ENCODE assay signal across 8 cellular contexts in genomic region chr18:57585846-57586242, GRCh38. TPM values are rescaled to one million over a fixed set of nuclear protein-coding genes. Genes with fewer than 3 reads are reported as not detected.
DNase-seq lines count a peak whose midpoint lies in the region; ATAC-seq and TF ChIP-seq lines count a peak whose summit lies in the region.

No MANE protein-coding gene starts in this region.

- DNase-seq in activated CD8-positive, alpha-beta memory T cell treated with anti-CD3 and anti-CD28 coated beads, Interleukin-2, amount 10 ng/mL, durations not matched to agents 7 days and 5 days: no peak
- no peak for DNase-seq in activated CD8-positive, alpha-beta memory T cell treated with anti-CD3 and anti-CD28 coated beads, Interleukin-2, amount 50 U/mL, for 48 hours
- DNase-seq in MG63 (no peak), chondrocyte (ENCODE audit: low spot score) (no peak), hepatic stellate cell (ENCODE audit: low spot score) (no peak), HuH-7 (ENCODE audit: low spot score) (no peak)

- H3K36me3 ChIP-seq in MG63 (no peaks in the 10 kb centered on the region; the same call in 1 of the 2 replicates), mucosa of stomach (ENCODE audit: control insufficient read depth, insufficient read depth, low read length) (no peaks in the 10 kb centered on the region)

- CTCF ChIA-PET in activated CD8-positive, alpha-beta memory T cell treated with anti-CD3 and anti-CD28 coated beads, Interleukin-2, amount 10 ng/mL, durations not matched to agents 7 days and 5 days (lab: Charles Lee): interaction anchor here (0.6 kb wide), 1 partner anchor 38 kb away, joined by 3 read pairs; no protein-coding TSS in a partner anchor

- ATAC-seq in activated CD8-positive, alpha-beta memory T cell treated with anti-CD3 and anti-CD28 coated beads, Interleukin-2, amount 10 ng/mL, durations not matched to agents 7 days and 5 days: no peak
- no peak for ATAC-seq in GM19452 (IDR thresholded peaks at IDR 0.05; ENCODE audit: unreplicated experiment)

- no peaks in the 10 kb centered on the region for H3K27me3 Mint-ChIP-seq in activated CD8-positive, alpha-beta memory T cell treated with anti-CD3 and anti-CD28 coated beads, Interleukin-2, amount 10 ng/mL, durations not matched to agents 7 days and 5 days
- H3K27me3 Mint-ChIP-seq in chondrocyte (ENCODE audit: low read depth): no peaks in the 10 kb centered on the region

- no peak for TF ChIP-seq CTCF in chondrocyte (IDR thresholded peaks at IDR 0.05)

- H3K9ac ChIP-seq in mucosa of stomach (ENCODE audit: low read length): peak overlapping the region; percentile 85

- H3K36me3 Mint-ChIP-seq in activated CD8-positive, alpha-beta memory T cell treated with anti-CD3 and anti-CD28 coated beads, Interleukin-2, amount 10 ng/mL, durations not matched to agents 7 days and 5 days: peaks cover 6% of the 10 kb centered on the region
- H3K36me3 Mint-ChIP-seq in chondrocyte (ENCODE audit: low read depth): peaks cover 3% of the 10 kb centered on the region

- H3K27me3 ChIP-seq in MG63: no peaks in the 10 kb centered on the region
- H3K27me3 ChIP-seq in mucosa of stomach (ENCODE audit: control insufficient read depth, insufficient read depth, low read length): no peaks in the 10 kb centered on the region

- peak overlapping the region; percentile 81 for H3K4me3 Mint-ChIP-seq in activated CD8-positive, alpha-beta memory T cell treated with anti-CD3 and anti-CD28 coated beads, Interleukin-2, amount 10 ng/mL, durations not matched to agents 7 days and 5 days
- H3K4me3 Mint-ChIP-seq in chondrocyte (ENCODE audit: unreplicated experiment): peak overlapping the region; percentile 82

- peaks cover 10% of the 10 kb centered on the region for H3K4me1 ChIP-seq in mucosa of stomach (ENCODE audit: control insufficient read depth, insufficient read depth, low read length)

- H3K9me3 ChIP-seq in MG63: no peaks in the 10 kb centered on the region
- H3K9me3 ChIP-seq in mucosa of stomach (ENCODE audit: control insufficient read depth, low read length): no peaks in the 10 kb centered on the region

- no peaks in the 10 kb centered on the region for H3K9me3 Mint-ChIP-seq in activated CD8-positive, alpha-beta memory T cell treated with anti-CD3 and anti-CD28 coated beads, Interleukin-2, amount 10 ng/mL, durations not matched to agents 7 days and 5 days (ENCODE audit: low read depth)
- no peaks in the 10 kb centered on the region for H3K9me3 Mint-ChIP-seq in chondrocyte (ENCODE audit: low read depth)

- H3K27ac Mint-ChIP-seq in activated CD8-positive, alpha-beta memory T cell treated with anti-CD3 and anti-CD28 coated beads, Interleukin-2, amount 10 ng/mL, durations not matched to agents 7 days and 5 days: peak overlapping the region; percentile 74
- peak overlapping the region; percentile 79 for H3K27ac Mint-ChIP-seq in chondrocyte (ENCODE audit: unreplicated experiment)

- peaks cover 30% of the 10 kb centered on the region for H3K4me1 Mint-ChIP-seq in activated CD8-positive, alpha-beta memory T cell treated with anti-CD3 and anti-CD28 coated beads, Interleukin-2, amount 10 ng/mL, durations not matched to agents 7 days and 5 days
- H3K4me1 Mint-ChIP-seq in chondrocyte (ENCODE audit: low read depth): peaks cover 18% of the 10 kb centered on the region

- peak overlapping the region; percentile 80 for H3K4me3 ChIP-seq in MG63
- peak overlapping the region; percentile 54 for H3K4me3 ChIP-seq in mucosa of stomach (ENCODE audit: low read length)

RNA-seq across cellular contexts. Expression of gene FECH, which starts 0.7 kb away (rescaled TPM):
- 10 to 100 TPM; 28.2 to 28.8 TPM for total RNA-seq in activated CD8-positive, alpha-beta memory T cell treated with anti-CD3 and anti-CD28 coated beads, Interleukin-2, amount 10 ng/mL, durations not matched to agents 7 days and 5 days
- total RNA-seq in MG63 (2014; rRNA removed; shearing (Covaris generic); ENCODE audit: low replicate concordance): 32.0 and 56.1 TPM in 2 replicates
- 24.6 to 33.9 TPM (median 25.9 TPM) in 3 replicates for total RNA-seq in chondrocyte

RNA-seq across cellular contexts. Expression of gene NARS1, which starts 35.8 kb away (rescaled TPM):
- total RNA-seq in activated CD8-positive, alpha-beta memory T cell treated with anti-CD3 and anti-CD28 coated beads, Interleukin-2, amount 10 ng/mL, durations not matched to agents 7 days and 5 days: 100 to 1,000 TPM in 1 of 2 experiments, 10 to 100 TPM in 1; 82.0 to 108 TPM
- total RNA-seq in MG63 (2014; rRNA removed; shearing (Covaris generic); ENCODE audit: low replicate concordance): 174 and 344 TPM in 2 replicates
- 101 to 144 TPM (median 140 TPM) in 3 replicates for total RNA-seq in chondrocyte
